1 cellular context compared by ENCODE assay signal in genomic region chr21:46127239-46128105, GRCh38.
A peak's percentile ranks its signal among the peaks of the same experiment; 100 is the strongest.
TF ChIP-seq lines count a peak whose summit lies in the region.

No MANE protein-coding gene starts in this region.

TF ChIP-seq in HepG2, 621 proteins besides CTCF, POLR2A, EP300 and RAD21:
- no peak for TF ChIP-seq ZBTB34 (CRISPR knock-in tag; IDR thresholded peaks at IDR 0.05)
- peak; percentile 58; the same call in 1 of the 2 replicates for TF ChIP-seq RAD51 (IDR thresholded peaks at IDR 0.05; ENCODE audit: borderline replicate concordance)
